ENCODE assay signal across 10 cellular contexts in the genomic region with DNA sequence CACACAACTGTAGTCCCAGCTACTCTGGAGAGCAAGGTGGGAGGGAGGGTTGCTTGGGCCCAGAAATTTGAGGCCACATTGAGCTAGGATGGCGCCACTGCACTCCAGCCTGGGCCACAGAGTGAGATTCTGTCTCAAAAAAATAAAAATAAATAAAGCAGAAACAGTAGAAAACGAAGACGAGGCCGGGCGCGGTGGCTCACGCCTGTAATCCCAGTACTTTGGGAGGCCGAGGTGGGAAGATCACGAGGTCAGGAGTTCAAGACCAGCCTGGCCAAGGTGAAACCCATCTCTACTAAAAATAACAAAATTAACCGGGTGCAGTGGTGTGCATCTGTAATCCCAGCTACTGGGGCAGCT. TPM values are rescaled to one million over a fixed set of nuclear protein-coding genes. Genes with fewer than 3 reads are reported as not detected.
DNase-seq lines count a peak whose midpoint lies in the region; ATAC-seq and TF ChIP-seq lines count a peak whose summit lies in the region.
"Not testable (repeated sequence)": the region's sequence is repeated elsewhere in the genome, so short reads cannot be mapped to it uniquely, and the experiment has no call there.
"Had no signal": no experiment of that assay in that cellular context is flagged by ENCODE, and none has a peak within 500 bp of the region (broad histone marks: within the 10 kb centered on the region; RNA-seq: fewer than 3 reads in every experiment).

No MANE protein-coding gene starts in this region.

- H2AFZ ChIP-seq in OCI-LY1 (ENCODE audit: low read length) = not testable (repeated sequence)
- peak overlapping the region; percentile 86 for H2AFZ ChIP-seq in mammary epithelial cell (ENCODE audit: low read depth, low read length)

- not testable (repeated sequence) for H3K79me2 ChIP-seq in OCI-LY1 (ENCODE audit: insufficient read depth, low read length)
- peaks cover 29% of the 10 kb centered on the region for H3K79me2 ChIP-seq in mammary epithelial cell (ENCODE audit: insufficient read depth, low read length)

- H3K9me3 Mint-ChIP-seq in activated CD8-positive, alpha-beta T cell treated with anti-CD3 and anti-CD28 coated beads, Interleukin-2, amount 10 ng/mL, durations not matched to agents 7 days and 5 days (ENCODE audit: insufficient read depth) = not testable (repeated sequence)

- H3K4me1 ChIP-seq in OCI-LY1 (ENCODE audit: insufficient read depth, low read length, severe bottlenecking) (peaks cover 14% of the 10 kb centered on the region), mammary epithelial cell (ENCODE audit: insufficient read depth, low read length) (peaks cover 13% of the 10 kb centered on the region), gastroesophageal sphincter (peaks cover 0 to 18% (median 7%) of the 10 kb centered on the region in 3 donors), gastrocnemius medialis (peaks cover 9 to 11% of the 10 kb centered on the region in 2 donors)
- not testable (repeated sequence) for H3K4me1 ChIP-seq in mucosa of rectum (ENCODE audit: control insufficient read depth in 2 of 2, insufficient read depth in 2 of 2, low read length in 2 of 2)

- not testable (repeated sequence) for H3F3A ChIP-seq in OCI-LY1 (ENCODE audit: insufficient read depth, low read length)

- peak overlapping the region; percentile 99 for H3K4me3 Mint-ChIP-seq in activated CD8-positive, alpha-beta T cell treated with anti-CD3 and anti-CD28 coated beads, Interleukin-2, amount 10 ng/mL, durations not matched to agents 7 days and 5 days

- H3K4me3 ChIP-seq in GM12864 (ENCODE audit: low read depth, low read length) = peak overlapping the region; percentile 79
- H3K4me3 ChIP-seq in OCI-LY1 (ENCODE audit: low read depth, low read length, poor library complexity, severe bottlenecking) = peak overlapping the region; percentile 82
- H3K4me3 ChIP-seq in mammary epithelial cell (replicated peaks in 1 of 3; ENCODE audit: insufficient read depth in 1 of 3, low read depth in 2 of 3, low read length in 3 of 3) = peak overlapping the region; percentile 70 to 92 (median 82)
- peak overlapping the region in 1 of 2 donors; percentile 84 for H3K4me3 ChIP-seq in gastroesophageal sphincter
- H3K4me3 ChIP-seq in mucosa of rectum (ENCODE audit: low read length in 2 of 2) = peak overlapping the region; percentile 76
- H3K4me3 ChIP-seq in gastrocnemius medialis = peak overlapping the region; percentile 78 to 87 (median 86)

- H3K27me3 Mint-ChIP-seq in activated CD8-positive, alpha-beta T cell treated with anti-CD3 and anti-CD28 coated beads, Interleukin-2, amount 10 ng/mL, durations not matched to agents 7 days and 5 days (ENCODE audit: low read depth) = not testable (repeated sequence)

- H3K36me3 ChIP-seq in OCI-LY1 (ENCODE audit: insufficient read depth, low read length) (peaks cover 16% of the 10 kb centered on the region), gastroesophageal sphincter (peaks cover 0 to 29% of the 10 kb centered on the region in 2 donors), gastrocnemius medialis (peaks cover 0 to 25% of the 10 kb centered on the region in 2 donors)
- H3K36me3 ChIP-seq in mammary epithelial cell (ENCODE audit: insufficient read depth, low read length); mucosa of rectum (ENCODE audit: control insufficient read depth in 2 of 2, insufficient read depth in 2 of 2, low read length in 2 of 2): not testable (repeated sequence)

- not testable (repeated sequence) for H4K20me1 ChIP-seq in OCI-LY1 (ENCODE audit: insufficient read depth, low read length); mammary epithelial cell (ENCODE audit: insufficient read depth, low read length)

- not testable (repeated sequence) for H3K27me3 ChIP-seq in OCI-LY1 (ENCODE audit: insufficient read depth, low read length); mammary epithelial cell (ENCODE audit: insufficient read depth, low read length); gastroesophageal sphincter; mucosa of rectum (ENCODE audit: control insufficient read depth in 2 of 2, insufficient read depth in 2 of 2, low read length in 2 of 2); gastrocnemius medialis

- not testable (repeated sequence) for BruUV-seq in mammary epithelial cell (replicated peaks; lab: Mats Ljungman, UMichigan)

- intact Hi-C loops in mammary epithelial cell (cut with micrococcal nuclease) (loop anchor here (1.0 kb wide), 1 partner anchor 64 kb away; no protein-coding TSS in a partner anchor), gastrocnemius medialis (cut with DNase I; ENCODE audit: low total_unique reads) (loop anchor here (1.0 to 5.0 kb wide), 4 partner anchors 12 to 99 kb away; no protein-coding TSS in a partner anchor)

- peak overlapping the region; percentile 80 for H3K4me2 ChIP-seq in OCI-LY1 (ENCODE audit: low read length)
- peak overlapping the region; percentile 0 for H3K4me2 ChIP-seq in mammary epithelial cell (ENCODE audit: insufficient read depth, low read depth, low read length)

- TF ChIP-seq CTCF in GM12864 (IDR thresholded peaks at IDR 0.05; ENCODE audit: low read depth, low read length, missing control alignments); OCI-LY1 (IDR thresholded peaks at IDR 0.05; ENCODE audit: low read length); mammary epithelial cell (conservative IDR thresholded peaks at IDR 0.05 in 1 of 2, IDR thresholded peaks at IDR 0.05 in 1 of 2; ENCODE audit: extremely low read depth in 1 of 2, insufficient read depth in 1 of 2, low read depth in 1 of 2, low read length in 2 of 2); gastroesophageal sphincter (IDR thresholded peaks at IDR 0.05); gastrocnemius medialis (IDR thresholded peaks at IDR 0.05 in 4 of 5, conservative IDR thresholded peaks at IDR 0.05 in 1 of 5): not testable (repeated sequence)

- DNase-seq in GM12864 (ENCODE audit: low read depth); activated CD8-positive, alpha-beta T cell treated with anti-CD3 and anti-CD28 coated beads, Interleukin-2, amount 10 ng/mL, durations not matched to agents 7 days and 5 days; mammary epithelial cell; gastrocnemius medialis: not testable (repeated sequence)

- in situ Hi-C loops in mammary epithelial cell (cut with MboI; ENCODE audit: low sequenced_read_pairs in 2 of 2); gastrocnemius medialis (cut with MboI; ENCODE audit: low sequenced_read_pairs in 4 of 4): not testable (repeated sequence)

- dilution Hi-C loops in mammary epithelial cell (cut with HindIII; ENCODE audit: low sequenced_read_pairs) = not testable (repeated sequence)

- TF ChIP-seq EP300 in gastroesophageal sphincter (IDR thresholded peaks at IDR 0.05) = not testable (repeated sequence)

- peaks cover 32% of the 10 kb centered on the region for H3K36me3 Mint-ChIP-seq in activated CD8-positive, alpha-beta T cell treated with anti-CD3 and anti-CD28 coated beads, Interleukin-2, amount 10 ng/mL, durations not matched to agents 7 days and 5 days (ENCODE audit: low read depth)

- H3K27ac ChIP-seq in OCI-LY1 (ENCODE audit: low read depth, low read length, poor library complexity, severe bottlenecking); mammary epithelial cell (ENCODE audit: insufficient read depth, low read depth, low read length): not testable (repeated sequence)
- H3K27ac ChIP-seq in gastroesophageal sphincter (peak overlapping the region in 3 of 4 donors; percentile 39 to 98 (median 94)), mucosa of rectum (ENCODE audit: low read depth in 2 of 2, low read length in 2 of 2) (peak overlapping the region in 1 of 2 donors; percentile 70), gastrocnemius medialis (peak overlapping the region; percentile 84 to 88 (median 86))

- H3K9me3 ChIP-seq in OCI-LY1 (ENCODE audit: low read length); mammary epithelial cell (replicated peaks; ENCODE audit: insufficient read depth, low read length); gastroesophageal sphincter; mucosa of rectum (ENCODE audit: control insufficient read depth in 2 of 2, low read length in 2 of 2); gastrocnemius medialis: not testable (repeated sequence)

- peaks cover 20% of the 10 kb centered on the region for H3K4me1 Mint-ChIP-seq in activated CD8-positive, alpha-beta T cell treated with anti-CD3 and anti-CD28 coated beads, Interleukin-2, amount 10 ng/mL, durations not matched to agents 7 days and 5 days (ENCODE audit: low read depth)

- not testable (repeated sequence) for ATAC-seq in activated CD8-positive, alpha-beta T cell treated with anti-CD3 and anti-CD28 coated beads, Interleukin-2, amount 10 ng/mL, durations not matched to agents 7 days and 5 days; gastroesophageal sphincter; gastrocnemius medialis

- WGBS in mammary epithelial cell (ENCODE audit: low coverage, missing lambda C conversion rate) = 91% methylated on average over 10 of the region's 10 CpGs
- WGBS in gastroesophageal sphincter (ENCODE audit: low coverage in 1 of 2), 2 donors = 92 to 97% methylated on average over 7 to 8 of the region's 10 CpGs

- not testable (repeated sequence) for H3K9ac ChIP-seq in OCI-LY1 (ENCODE audit: low read length); mammary epithelial cell (ENCODE audit: insufficient read depth, low read length); mucosa of rectum (ENCODE audit: low read depth in 1 of 2, low read length in 2 of 2)

- H3K9me2 ChIP-seq in OCI-LY1 (ENCODE audit: low read depth, low read length) = not testable (repeated sequence)

- POLR2A ChIA-PET in activated CD8-positive, alpha-beta T cell treated with anti-CD3 and anti-CD28 coated beads, Interleukin-2, amount 10 ng/mL, durations not matched to agents 7 days and 5 days (lab: Charles Lee) = interaction anchor here (0.6 to 1.2 kb wide), 4 partner anchors 11 to 644 kb away, joined by 3 to 5 read pairs (median 4); a partner anchor contains a TSS

- TF ChIP-seq POLR2A in gastroesophageal sphincter (IDR thresholded peaks at IDR 0.05); gastrocnemius medialis (IDR thresholded peaks at IDR 0.05): not testable (repeated sequence)

- CTCF ChIA-PET in activated CD8-positive, alpha-beta T cell treated with anti-CD3 and anti-CD28 coated beads, Interleukin-2, amount 10 ng/mL, durations not matched to agents 7 days and 5 days (lab: Charles Lee) = interaction anchor here (1.0 to 1.7 kb wide), 3 partner anchors 12 to 235 kb away, joined by 3 to 5 read pairs (median 4); a partner anchor contains a TSS
- CTCF ChIA-PET in mammary epithelial cell (lab: Charles Lee; ENCODE audit: low non-redundant PET) = not testable (repeated sequence)

- not testable (repeated sequence) for H3K27ac Mint-ChIP-seq in activated CD8-positive, alpha-beta T cell treated with anti-CD3 and anti-CD28 coated beads, Interleukin-2, amount 10 ng/mL, durations not matched to agents 7 days and 5 days

RNA-seq across cellular contexts. Expression of a gene that starts 0.5 kb away (rescaled TPM):
- total RNA-seq in activated CD8-positive, alpha-beta T cell treated with anti-CD3 and anti-CD28 coated beads, Interleukin-2, amount 10 ng/mL, durations not matched to agents 7 days and 5 days = 100 to 1,000 TPM; 142 to 160 TPM
- total RNA-seq in mammary epithelial cell (100 to 1,000 TPM in 1 of 2 donors, 10 to 100 TPM in 1; 35.0 to 100 TPM), gastroesophageal sphincter (10 to 100 TPM; 40.2 to 86.1 (median 63.8) TPM), gastrocnemius medialis (100 to 1,000 TPM; 143 to 168 (median 163) TPM)
- polyA plus RNA-seq in mammary epithelial cell = 86.3 TPM
- polyA minus RNA-seq in mammary epithelial cell = 33.9 TPM

RNA-seq across cellular contexts. Expression of a gene that starts 11.8 kb away (rescaled TPM):
- 10 to 100 TPM; 46.1 to 48.8 TPM for total RNA-seq in activated CD8-positive, alpha-beta T cell treated with anti-CD3 and anti-CD28 coated beads, Interleukin-2, amount 10 ng/mL, durations not matched to agents 7 days and 5 days
- total RNA-seq in mammary epithelial cell (10 to 100 TPM; 33.8 to 38.6 TPM), gastroesophageal sphincter (10 to 100 TPM; 41.9 to 75.1 (median 45.7) TPM), gastrocnemius medialis (100 to 1,000 TPM in 1 of 4 donors, 10 to 100 TPM in 3; 42.2 to 112 (median 90.4) TPM)
- polyA plus RNA-seq in mammary epithelial cell = 15.9 TPM
- 4.3 TPM for polyA minus RNA-seq in mammary epithelial cell

RNA-seq across cellular contexts. Expression of a gene that starts 14.9 kb away (rescaled TPM):
- total RNA-seq in activated CD8-positive, alpha-beta T cell treated with anti-CD3 and anti-CD28 coated beads, Interleukin-2, amount 10 ng/mL, durations not matched to agents 7 days and 5 days = 1 to 10 TPM; 2.1 to 2.6 TPM
- total RNA-seq in mammary epithelial cell = under 1 TPM; 0.67 to 0.96 TPM
- polyA plus RNA-seq in mammary epithelial cell = 0.31 TPM
- 2.3 TPM for polyA minus RNA-seq in mammary epithelial cell
- 1 to 10 TPM in 3 of 4 donors, under 1 TPM in 1; 0.67 to 2.4 (median 1.4) TPM for total RNA-seq in gastroesophageal sphincter
- under 1 TPM; 0.15 to 0.75 (median 0.43) TPM for total RNA-seq in gastrocnemius medialis

RNA-seq across cellular contexts. Expression of a gene that starts 27.4 kb away (rescaled TPM):
- total RNA-seq in activated CD8-positive, alpha-beta T cell treated with anti-CD3 and anti-CD28 coated beads, Interleukin-2, amount 10 ng/mL, durations not matched to agents 7 days and 5 days = under 1 TPM; 0.26 to 0.29 TPM
- total RNA-seq in mammary epithelial cell (not detected), gastroesophageal sphincter (not detected), gastrocnemius medialis (not detected)
- polyA plus RNA-seq in mammary epithelial cell = not detected
- polyA minus RNA-seq in mammary epithelial cell = not detected
- total RNA-seq: glomerular endothelial cell, lung microvascular endothelial cell, RPMI7951 had no signal

RNA-seq across cellular contexts. Expression of a gene that starts 32.1 kb away (rescaled TPM):
- 10 to 100 TPM; 71.2 to 71.5 TPM for total RNA-seq in activated CD8-positive, alpha-beta T cell treated with anti-CD3 and anti-CD28 coated beads, Interleukin-2, amount 10 ng/mL, durations not matched to agents 7 days and 5 days
- total RNA-seq in mammary epithelial cell = 10 to 100 TPM; 32.7 to 64.8 TPM
- polyA plus RNA-seq in mammary epithelial cell = 56.1 TPM
- polyA minus RNA-seq in mammary epithelial cell = 26.9 TPM
- 10 to 100 TPM; 44.7 to 62.8 (median 51.4) TPM for total RNA-seq in gastroesophageal sphincter
- total RNA-seq in gastrocnemius medialis = 10 to 100 TPM; 11.4 to 34.8 (median 22.4) TPM
